In the genomic region with DNA sequence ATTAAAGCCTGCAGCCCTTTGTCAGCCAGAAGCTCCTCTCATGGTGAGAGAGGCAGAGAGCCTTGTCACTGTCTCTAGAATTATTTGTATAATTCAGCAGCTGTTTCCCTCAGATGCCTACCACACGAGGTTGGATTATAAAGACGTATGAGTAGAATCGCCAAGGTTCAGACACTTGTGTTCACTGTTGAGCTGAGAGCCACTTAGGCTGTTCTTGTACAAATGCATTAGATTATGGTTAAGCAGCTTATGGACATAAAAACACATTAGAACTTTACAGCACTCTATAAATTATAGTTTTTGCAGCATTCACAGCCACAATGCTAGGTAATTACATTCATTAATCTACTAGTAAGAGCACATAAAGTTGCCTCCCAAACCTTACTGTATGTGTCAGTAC, we compare ENCODE assay signal across 1 cellular context.
TF ChIP-seq lines count a peak whose summit lies in the region.

No MANE protein-coding gene starts in this region.

TF ChIP-seq in HepG2, 621 proteins besides CTCF, POLR2A, EP300 and RAD21 (continued from another document):
- TF ChIP-seq ZNF20 (CRISPR knock-in tag; IDR thresholded peaks at IDR 0.05) (no peak), SP4 (CRISPR knock-in tag; IDR thresholded peaks at IDR 0.05) (no peak), MED1 (CRISPR knock-in tag; IDR thresholded peaks at IDR 0.05) (no peak), ZNF704 (CRISPR knock-in tag; IDR thresholded peaks at IDR 0.05; ENCODE audit: borderline replicate concordance) (no peak)
